9 cellular contexts compared by ENCODE assay signal in the genomic region with DNA sequence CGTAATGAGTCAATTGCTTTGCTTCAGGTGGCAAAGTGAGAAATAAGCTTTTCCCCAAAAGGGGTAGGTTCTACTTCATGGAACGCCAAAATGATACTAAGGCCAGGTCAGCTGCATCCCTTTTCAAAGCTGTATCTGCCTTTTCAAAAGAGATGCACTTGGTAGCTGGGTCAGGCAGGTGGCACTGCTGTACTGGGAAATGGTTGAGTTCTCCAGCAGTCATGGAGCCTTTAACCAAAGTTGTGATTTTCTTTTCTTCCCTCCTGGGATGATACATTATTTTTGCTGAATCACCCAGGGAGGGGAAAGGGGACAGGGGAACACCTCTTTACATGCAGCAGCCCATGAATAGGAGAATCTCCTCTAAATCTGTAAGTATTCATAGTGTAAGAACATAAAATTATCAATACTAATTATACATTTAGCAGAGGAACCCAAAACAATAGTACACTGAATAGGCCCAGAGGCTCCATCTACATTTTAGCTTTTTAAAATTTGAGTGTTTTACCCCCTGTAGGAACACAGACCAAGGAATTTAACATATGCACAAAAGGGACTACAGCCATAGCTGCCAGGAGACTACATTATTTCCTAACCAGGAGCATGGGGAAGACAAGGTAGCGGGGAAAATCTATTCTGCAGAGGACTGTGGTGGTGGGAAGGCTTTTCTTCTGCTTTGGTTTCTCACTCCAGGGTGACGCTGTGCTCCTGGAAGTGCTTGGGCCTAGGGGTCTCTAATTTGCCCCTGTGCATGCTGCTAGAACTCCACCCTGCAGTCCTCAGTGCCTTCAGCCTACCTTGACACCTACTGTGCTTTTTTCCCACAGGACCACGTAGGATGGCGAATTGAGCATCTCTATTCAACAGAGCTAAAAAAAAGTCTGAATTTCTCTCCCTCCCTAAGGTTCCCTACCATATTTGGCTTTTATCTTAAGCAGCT. TPM values are rescaled to one million over a fixed set of nuclear protein-coding genes. Genes with fewer than 3 reads are reported as not detected.
DNase-seq lines count a peak whose midpoint lies in the region; ATAC-seq and TF ChIP-seq lines count a peak whose summit lies in the region.
"Had no signal": no experiment of that assay in that cellular context is flagged by ENCODE, and none has a peak within 500 bp of the region (broad histone marks: within the 10 kb centered on the region; RNA-seq: fewer than 3 reads in every experiment).

No MANE protein-coding gene starts in this region.

- BruUV-seq in HCT116 (replicated peaks; lab: Mats Ljungman, UMichigan) = no TSS peak

- no peaks in the 10 kb centered on the region for H3K79me2 ChIP-seq in HCT116 (ENCODE audit: insufficient read depth, low read length)

- no peak overlapping the region for H3K4me3 Mint-ChIP-seq in activated CD8-positive, alpha-beta T cell treated with anti-CD3 and anti-CD28 coated beads for 36 hours
- H3K4me3 Mint-ChIP-seq in mesothelial cell of epicardium = no peak overlapping the region

- no peak for TF ChIP-seq POLR2A in HCT116 (IDR thresholded peaks at IDR 0.05; ENCODE audit: borderline replicate concordance, extremely low read depth, insufficient read depth, insufficient read length)

- ATAC-seq in HCT116 = peak; percentile 95
- ATAC-seq in activated CD8-positive, alpha-beta T cell treated with anti-CD3 and anti-CD28 coated beads for 36 hours = peak; percentile 82
- ATAC-seq in GM21526 (IDR thresholded peaks at IDR 0.05; ENCODE audit: low FRiP score, unreplicated experiment) = no peak

- POLR2A ChIA-PET in HCT116 (lab: Charles Lee) = interaction anchor here (0.6 kb wide), 1 partner anchor 23 kb away, joined by 4 read pairs; no protein-coding TSS in a partner anchor
- POLR2A ChIA-PET in activated CD8-positive, alpha-beta T cell treated with anti-CD3 and anti-CD28 coated beads for 36 hours (lab: Charles Lee) = no interaction called here

- TF ChIP-seq RAD21 in HCT116 (IDR thresholded peaks at IDR 0.05; ENCODE audit: low read depth) = peak; percentile 92

- no peak overlapping the region for H3K27ac Mint-ChIP-seq in activated CD8-positive, alpha-beta T cell treated with anti-CD3 and anti-CD28 coated beads for 36 hours
- no peak overlapping the region for H3K27ac Mint-ChIP-seq in mesothelial cell of epicardium

- no peaks in the 10 kb centered on the region for H3K9me3 Mint-ChIP-seq in activated CD8-positive, alpha-beta T cell treated with anti-CD3 and anti-CD28 coated beads for 36 hours
- no peaks in the 10 kb centered on the region for H3K9me3 Mint-ChIP-seq in mesothelial cell of epicardium

- DNase-seq in DMS 273 (lab: John Stamatoyannopoulos, UW; ENCODE audit: unreplicated experiment) = peak; percentile 81
- peak; percentile 21 for DNase-seq in HCT116 (ENCODE audit: low read depth, low spot score)
- peak; percentile 82 for DNase-seq in NCI-H460 (ENCODE audit: extremely low read depth, low read depth)
- DNase-seq in activated CD8-positive, alpha-beta T cell treated with anti-CD3 and anti-CD28 coated beads for 36 hours = peak; percentile 56
- DNase-seq in epithelial cell of esophagus (ENCODE audit: low read depth) = peak; percentile 77
- peak in 1 of 2 experiments; percentile 44 for DNase-seq in mesothelial cell of epicardium (ENCODE audit: low spot score in 2 of 2, unreplicated experiment in 2 of 2)
- peak; percentile 6 for DNase-seq in stimulated activated naive CD4-positive, alpha-beta T cell treated with Interleukin-2 at 50 U/mL for 16 hours (lab: John Stamatoyannopoulos, UW)

- no peak overlapping the region for H2AFZ ChIP-seq in HCT116 (ENCODE audit: low read depth, low read length, poor library complexity, severe bottlenecking)

- no peaks in the 10 kb centered on the region for H3K36me3 ChIP-seq in HCT116 (ENCODE audit: control insufficient read depth in 1 of 2, insufficient read depth in 2 of 2, low read length in 2 of 2)

- TF ChIP-seq CTCF in HCT116 (IDR thresholded peaks at IDR 0.05 in 2 of 3, conservative IDR thresholded peaks at IDR 0.05 in 1 of 3; ENCODE audit: borderline replicate concordance in 1 of 3, insufficient read depth in 1 of 3, low read depth in 2 of 3, low read length in 2 of 3) (peak; percentile 66 to 76 (median 74)), epithelial cell of esophagus (IDR thresholded peaks at IDR 0.05; ENCODE audit: insufficient read depth, low read depth, low read length, missing control alignments) (peak; percentile 92), mesothelial cell of epicardium (IDR thresholded peaks at IDR 0.05; ENCODE audit: unreplicated experiment) (peak; percentile 13)
- TF ChIP-seq CTCF in activated CD8-positive, alpha-beta T cell treated with anti-CD3 and anti-CD28 coated beads for 36 hours (IDR thresholded peaks at IDR 0.05) = peak; percentile 44

- no peaks in the 10 kb centered on the region for H3K9me3 ChIP-seq in HCT116 (ENCODE audit: control insufficient read depth in 1 of 2, insufficient read depth in 1 of 2, low read depth in 1 of 2, low read length in 2 of 2)

- H3K36me3 Mint-ChIP-seq in activated CD8-positive, alpha-beta T cell treated with anti-CD3 and anti-CD28 coated beads for 36 hours (ENCODE audit: low read depth) = peaks cover 7% of the 10 kb centered on the region
- peaks cover 3% of the 10 kb centered on the region for H3K36me3 Mint-ChIP-seq in mesothelial cell of epicardium

- no peak overlapping the region for H3K9ac ChIP-seq in HCT116 (ENCODE audit: low read length)

- no peaks in the 10 kb centered on the region for H3K9me2 ChIP-seq in HCT116 (ENCODE audit: insufficient read depth)

- no peak overlapping the region for H3K27ac ChIP-seq in HCT116 (ENCODE audit: low read depth, low read length)

- no peaks in the 10 kb centered on the region for H3K4me1 ChIP-seq in HCT116 (ENCODE audit: control insufficient read depth in 1 of 2, insufficient read depth in 2 of 2, low read length in 2 of 2)

- H3K4me1 Mint-ChIP-seq in activated CD8-positive, alpha-beta T cell treated with anti-CD3 and anti-CD28 coated beads for 36 hours (ENCODE audit: low read depth) = no peaks in the 10 kb centered on the region
- no peaks in the 10 kb centered on the region for H3K4me1 Mint-ChIP-seq in mesothelial cell of epicardium

- intact Hi-C loops in HCT116 (cut with micrococcal nuclease) = loop anchor here (1.0 kb wide), 3 partner anchors 262 to 416 kb away; no protein-coding TSS in a partner anchor
- intact Hi-C loops in activated CD8-positive, alpha-beta T cell treated with anti-CD3 and anti-CD28 coated beads for 36 hours (cut with micrococcal nuclease) = loop anchor here (2.0 kb wide), 1 partner anchor 261 kb away; no protein-coding TSS in a partner anchor

- no peak overlapping the region for H3K4me2 ChIP-seq in HCT116 (ENCODE audit: low read length)

- H3K4me3 ChIP-seq in HCT116 (replicated peaks in 1 of 2; ENCODE audit: low read depth in 1 of 2, low read length in 2 of 2) = no peak overlapping the region
- no peak overlapping the region for H3K4me3 ChIP-seq in epithelial cell of esophagus (ENCODE audit: low read length)

- RAD21 ChIA-PET in HCT116 (lab: Charles Lee; ENCODE audit: low non-redundant PET in 1 of 2, low total read pairs in 2 of 2, uncharacterized antibody in 2 of 2, unreplicated experiment in 2 of 2) = interaction anchor here (0.8 to 1.5 kb wide), 4 partner anchors 38 to 682 kb away, joined by 3 to 5 read pairs (median 4); no protein-coding TSS in a partner anchor

- CTCF ChIA-PET in HCT116 (lab: Charles Lee) = interaction anchor here (0.8 to 2.8 kb wide), 17 partner anchors 9 to 683 kb away, joined by 3 to 21 read pairs (median 4); a partner anchor contains a TSS
- CTCF ChIA-PET in activated CD8-positive, alpha-beta T cell treated with anti-CD3 and anti-CD28 coated beads for 36 hours (lab: Charles Lee) = interaction anchor here (0.7 to 3.1 kb wide), 26 partner anchors 9 to 416 kb away, joined by 3 to 48 read pairs (median 4); a partner anchor contains a TSS

- no peaks in the 10 kb centered on the region for H4K20me1 ChIP-seq in HCT116 (ENCODE audit: insufficient read depth)

- H3K27me3 ChIP-seq in HCT116 (ENCODE audit: insufficient read depth, low read length) = no peaks in the 10 kb centered on the region

- H3K27me3 Mint-ChIP-seq in activated CD8-positive, alpha-beta T cell treated with anti-CD3 and anti-CD28 coated beads for 36 hours = no peaks in the 10 kb centered on the region
- H3K27me3 Mint-ChIP-seq in mesothelial cell of epicardium (ENCODE audit: low read depth) = no peaks in the 10 kb centered on the region

TF ChIP-seq in HCT116, 20 proteins besides CTCF, POLR2A, EP300 and RAD21 (continues in another document):
- TF ChIP-seq JUND (IDR thresholded peaks at IDR 0.05) (no peak), YY1 (IDR thresholded peaks at IDR 0.05; ENCODE audit: extremely low read depth, insufficient replicate concordance, low read depth, low read length) (no peak), TCF7L2 (IDR thresholded peaks at IDR 0.05; ENCODE audit: borderline replicate concordance, extremely low read depth, insufficient read depth, insufficient read length) (no peak), EZH2 (IDR thresholded peaks at IDR 0.05) (no peak), ELF1 (IDR thresholded peaks at IDR 0.05; ENCODE audit: borderline replicate concordance, low read depth) (no peak), EZH2phosphoT487 (IDR thresholded peaks at IDR 0.05; ENCODE audit: borderline replicate concordance) (no peak), EGR1 (IDR thresholded peaks at IDR 0.05; ENCODE audit: low read depth) (no peak)
- TF ChIP-seq, protein P1, sequence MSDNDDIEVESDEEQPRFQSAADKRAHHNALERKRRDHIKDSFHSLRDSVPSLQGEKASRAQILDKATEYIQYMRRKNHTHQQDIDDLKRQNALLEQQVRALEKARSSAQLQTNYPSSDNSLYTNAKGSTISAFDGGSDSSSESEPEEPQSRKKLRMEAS (IDR thresholded peaks at IDR 0.05) = no peak
- TF ChIP-seq, protein P2, sequence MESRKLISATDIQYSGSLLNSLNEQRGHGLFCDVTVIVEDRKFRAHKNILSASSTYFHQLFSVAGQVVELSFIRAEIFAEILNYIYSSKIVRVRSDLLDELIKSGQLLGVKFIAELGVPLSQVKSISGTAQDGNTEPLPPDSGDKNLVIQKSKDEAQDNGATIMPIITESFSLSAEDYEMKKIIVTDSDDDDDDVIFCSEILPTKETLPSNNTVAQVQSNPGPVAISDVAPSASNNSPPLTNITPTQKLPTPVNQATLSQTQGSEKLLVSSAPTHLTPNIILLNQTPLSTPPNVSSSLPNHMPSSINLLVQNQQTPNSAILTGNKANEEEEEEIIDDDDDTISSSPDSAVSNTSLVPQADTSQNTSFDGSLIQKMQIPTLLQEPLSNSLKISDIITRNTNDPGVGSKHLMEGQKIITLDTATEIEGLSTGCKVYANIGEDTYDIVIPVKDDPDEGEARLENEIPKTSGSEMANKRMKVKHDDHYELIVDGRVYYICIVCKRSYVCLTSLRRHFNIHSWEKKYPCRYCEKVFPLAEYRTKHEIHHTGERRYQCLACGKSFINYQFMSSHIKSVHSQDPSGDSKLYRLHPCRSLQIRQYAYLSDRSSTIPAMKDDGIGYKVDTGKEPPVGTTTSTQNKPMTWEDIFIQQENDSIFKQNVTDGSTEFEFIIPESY (IDR thresholded peaks at IDR 0.05; ENCODE audit: extremely low read depth, insufficient replicate concordance, low read length) = no peak

RNA-seq across cellular contexts. Expression of a gene that starts 6.4 kb away (rescaled TPM):
- total RNA-seq in HCT116 (2021; ENCODE audit: unreplicated experiment) = not detected
- not detected in 2 replicates for polyA plus RNA-seq in HCT116 (2012)
- 3.3 and 4.0 TPM in 2 replicates for total RNA-seq in NCI-H460 (2014; rRNA removed; shearing (Covaris generic))
- 4.7 and 5.9 TPM in 2 replicates for polyA plus RNA-seq in NCI-H460 (2014; cell fraction: nucleus; rRNA removed)
- not detected for total RNA-seq in activated CD8-positive, alpha-beta T cell treated with anti-CD3 and anti-CD28 coated beads for 36 hours
- not detected in 3 replicates for total RNA-seq in mesothelial cell of epicardium
- total RNA-seq: T-helper 2 cell treated with Interferon-gamma antibody and Interleukin-4, amounts not matched to agents 100 ng/mL and 5 ng/mL, for 36 hours had no signal

Comparison
In these comparisons a context has a peak if more than half of its experiments do, and no peak if none do; other contexts are left out.
1. CTCF ChIP-seq: peak in every context shown above with its lines; median percentile 92 in epithelial cell of esophagus; 74 in HCT116; 44 in activated CD8-positive, alpha-beta T cell treated with anti-CD3 and anti-CD28 coated beads for 36 hours; 13 in mesothelial cell of epicardium.